Comparison of ENCODE assay signal across 8 cellular contexts in the genomic region with DNA sequence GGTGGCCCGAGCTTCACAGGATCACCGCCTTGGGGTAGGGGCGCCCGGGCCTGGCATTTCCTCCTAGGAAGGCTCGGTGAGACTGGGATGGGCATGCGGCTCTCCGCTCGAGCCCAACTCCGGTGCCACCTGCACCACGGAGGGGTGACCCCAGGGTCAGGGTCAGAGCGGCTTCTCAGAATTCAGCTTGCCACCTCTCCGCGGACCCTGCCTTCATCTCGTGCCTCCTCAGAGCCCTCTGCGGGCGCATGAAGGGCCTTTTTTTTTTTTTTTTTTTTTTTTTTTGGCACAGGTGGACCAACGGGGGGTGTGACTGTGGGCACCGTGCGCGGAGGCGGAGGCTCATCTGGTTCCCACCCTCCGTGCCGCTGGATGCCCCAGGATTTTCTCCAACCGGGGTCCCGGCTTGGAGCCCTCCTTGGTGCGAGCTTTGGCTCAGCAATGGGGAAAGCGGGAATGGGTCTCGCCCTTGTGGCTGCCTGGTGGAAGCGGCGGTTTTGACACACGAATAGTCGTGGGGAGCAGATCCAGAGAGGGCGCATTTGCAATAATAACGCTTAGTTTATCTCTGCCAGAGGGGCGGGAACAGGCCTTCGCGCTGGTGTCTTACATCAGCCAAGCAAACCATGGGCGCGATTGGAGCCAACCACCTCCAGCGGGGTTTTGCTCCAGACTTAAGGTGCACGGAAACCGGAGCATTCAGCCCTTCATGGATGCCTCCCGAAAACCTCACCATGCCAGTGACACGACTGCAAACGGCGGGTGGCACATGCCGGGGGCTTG. TPM values are rescaled to one million over a fixed set of nuclear protein-coding genes. Genes with fewer than 3 reads are reported as not detected.
DNase-seq lines count a peak whose midpoint lies in the region; ATAC-seq and TF ChIP-seq lines count a peak whose summit lies in the region.

No MANE protein-coding gene starts in this region.

- no peak overlapping the region for H3K9ac ChIP-seq in BLaER1

- H3K4me3 ChIP-seq in BLaER1 (0 out of 2 replicates have a peak overlapping the region, but pooled peaks have one; percentile 16), RWPE2 (ENCODE audit: severe bottlenecking) (peak overlapping the region; percentile 62), epithelial cell of proximal tubule (ENCODE audit: low read depth, low read length) (peak overlapping the region; percentile 94), mononuclear cell (ENCODE audit: low read length) (peak overlapping the region; percentile 91), urinary bladder (ENCODE audit: low read depth, low read length) (peak overlapping the region; percentile 85)

- no peaks in the 10 kb centered on the region for H3K9me3 ChIP-seq in BLaER1
- H3K9me3 ChIP-seq in RWPE2 (ENCODE audit: severe bottlenecking): no peaks in the 10 kb centered on the region
- H3K9me3 ChIP-seq in mononuclear cell (ENCODE audit: low read depth, low read length): no peaks in the 10 kb centered on the region

- ATAC-seq in RWPE2 (ENCODE audit: low read depth): peak; percentile 5; the same call in 1 of the 3 replicates

- H3K27ac ChIP-seq in BLaER1 (no peak overlapping the region), RWPE2 (ENCODE audit: poor library complexity, severe bottlenecking) (peak overlapping the region; percentile 98), urinary bladder (ENCODE audit: low read depth) (peak overlapping the region; percentile 97)

- in situ Hi-C loops in GM13977 (cut with MboI; ENCODE audit: low pct_unique_long_range_greater_than_20kb, low sequenced_read_pairs, unreplicated experiment): no loop called here

- peaks cover 43% of the 10 kb centered on the region for H3K4me1 ChIP-seq in BLaER1
- peaks cover 3% of the 10 kb centered on the region for H3K4me1 ChIP-seq in RWPE2 (ENCODE audit: insufficient read depth, poor library complexity, severe bottlenecking)
- H3K4me1 ChIP-seq in mononuclear cell (ENCODE audit: insufficient read depth, low read length): peaks cover 52% of the 10 kb centered on the region
- peaks cover 3% of the 10 kb centered on the region for H3K4me1 ChIP-seq in urinary bladder (ENCODE audit: insufficient read depth)

- 9% methylated on average over 47 of the region's 47 CpGs for WGBS in urinary bladder

- DNase-seq in HS-5 (ENCODE audit: low read depth) (peak; percentile 84), RWPE2 (ENCODE audit: low spot score) (peak; percentile 77), epithelial cell of proximal tubule (ENCODE audit: low read depth) (no peak), GM13977 (ENCODE audit: low spot score) (no peak), NCI-H345 treated with DMSO at 0.1 percent for 48 hours (lab: John Stamatoyannopoulos, UW; ENCODE audit: unreplicated experiment) (no peak)

- H3K4me2 ChIP-seq in BLaER1: peak overlapping the region; percentile 50

- H3K27me3 ChIP-seq in BLaER1 (peaks cover 97% of the 10 kb centered on the region), RWPE2 (ENCODE audit: insufficient read depth, poor library complexity, severe bottlenecking) (no peaks in the 10 kb centered on the region), mononuclear cell (ENCODE audit: insufficient read depth, low read length) (peaks cover 38% of the 10 kb centered on the region)

- H4K20me1 ChIP-seq in BLaER1: peaks cover 71% of the 10 kb centered on the region

- TF ChIP-seq CTCF in RWPE2 (IDR thresholded peaks at IDR 0.05; ENCODE audit: poor library complexity, severe bottlenecking) (no peak), epithelial cell of proximal tubule (conservative IDR thresholded peaks at IDR 0.05; ENCODE audit: low read depth, low read length) (no peak), GM13977 (IDR thresholded peaks at IDR 0.05; ENCODE audit: extremely low read depth, insufficient read depth, missing control alignments) (no peak)

- H3K36me3 ChIP-seq in BLaER1 (no peaks in the 10 kb centered on the region), RWPE2 (ENCODE audit: low read depth) (peaks cover 5% of the 10 kb centered on the region), urinary bladder (ENCODE audit: insufficient read depth) (no peaks in the 10 kb centered on the region)

RNA-seq across cellular contexts. Expression of gene TNRC18, which starts 5.0 kb away (rescaled TPM):
- total RNA-seq in epithelial cell of proximal tubule: 17.4 and 34.3 TPM in 2 replicates
- 42.4 TPM for total RNA-seq in mononuclear cell
- 63.0 TPM for total RNA-seq in urinary bladder
- polyA plus RNA-seq in urinary bladder: 76.8 TPM

Comparison
In these comparisons a context has a peak if more than half of its experiments do, and no peak if none do; other contexts are left out.
1. H3K4me3 ChIP-seq: peak in every context shown above with its lines; median percentile 94 in epithelial cell of proximal tubule; 91 in mononuclear cell; 85 in urinary bladder; 62 in RWPE2; 16 in BLaER1.
2. DNase-seq: peak in HS-5 (single experiment) and RWPE2 (single experiment); none in epithelial cell of proximal tubule (single experiment), GM13977 (single experiment) and NCI-H345 treated with DMSO at 0.1 percent for 48 hours (single experiment).